11 cellular contexts compared by ENCODE assay signal in the genomic region with DNA sequence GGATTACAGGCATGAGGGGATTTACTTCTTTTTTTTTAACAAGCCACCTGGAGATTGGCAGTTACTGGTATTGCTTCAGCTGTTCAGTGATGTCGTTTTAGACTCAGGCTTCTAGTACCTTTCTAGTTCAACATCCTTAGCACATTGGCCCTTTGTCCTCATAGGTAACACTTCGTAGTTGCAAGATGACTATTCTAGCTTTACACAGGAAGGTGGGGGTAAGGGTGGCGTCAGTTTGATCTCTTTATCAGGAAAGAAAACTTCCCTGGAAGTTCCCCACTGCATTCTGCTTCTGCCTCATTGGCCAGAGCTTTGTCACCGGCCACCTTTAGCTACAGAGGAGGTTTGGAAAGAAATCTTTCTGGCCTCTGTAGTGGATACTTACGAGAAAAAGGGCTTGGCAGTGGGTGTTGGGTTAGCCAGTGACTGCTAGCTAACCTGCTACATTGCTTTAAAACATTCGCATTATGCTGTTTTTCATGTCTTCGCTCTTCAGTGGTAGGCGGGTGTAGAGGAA.
A peak's percentile ranks its signal among the peaks of the same experiment; 100 is the strongest.
DNase-seq lines count a peak whose midpoint lies in the region; ATAC-seq, FAIRE-seq and TF ChIP-seq lines count a peak whose summit lies in the region.
"Had no signal": no experiment of that assay in that cellular context is flagged by ENCODE, and none has a peak within 500 bp of the region (broad histone marks: within the 10 kb centered on the region; RNA-seq: fewer than 3 reads in every experiment).

No MANE protein-coding gene starts in this region.

- peak overlapping the region; percentile 97 for H3K27ac Mint-ChIP-seq in activated T-cell treated with anti-CD3 and anti-CD28 coated beads, Interleukin-2, amount 50 U/mL, for 24 hours
- H3K27ac Mint-ChIP-seq in nephron: peak overlapping the region in 2 of 3 experiments; percentile 6 to 71

- no peaks in the 10 kb centered on the region for H3K27me3 Mint-ChIP-seq in activated T-cell treated with anti-CD3 and anti-CD28 coated beads, Interleukin-2, amount 50 U/mL, for 24 hours
- no peaks in the 10 kb centered on the region for H3K27me3 Mint-ChIP-seq in nephron (ENCODE audit: low read depth)

- no peak for TF ChIP-seq CTCF in GM13977 (IDR thresholded peaks at IDR 0.05; ENCODE audit: extremely low read depth, insufficient read depth, missing control alignments)
- TF ChIP-seq CTCF in nephron (IDR thresholded peaks at IDR 0.05; ENCODE audit: unreplicated experiment in 3 of 3): no peak

- FAIRE-seq in HTR-8/SVneo (lab: Jason Lieb, UNC): no peak

- peaks cover 82% of the 10 kb centered on the region for H3K36me3 Mint-ChIP-seq in activated T-cell treated with anti-CD3 and anti-CD28 coated beads, Interleukin-2, amount 50 U/mL, for 24 hours (ENCODE audit: low read depth)
- H3K36me3 Mint-ChIP-seq in nephron (ENCODE audit: low read depth): peaks cover 12% of the 10 kb centered on the region

- peak overlapping the region; percentile 59 for H3K4me3 Mint-ChIP-seq in activated T-cell treated with anti-CD3 and anti-CD28 coated beads, Interleukin-2, amount 50 U/mL, for 24 hours
- H3K4me3 Mint-ChIP-seq in nephron: no peak overlapping the region

- ATAC-seq in HG02642 (IDR thresholded peaks at IDR 0.05; ENCODE audit: poor library complexity, unreplicated experiment): peak; percentile 63

- H3K9me3 Mint-ChIP-seq in activated T-cell treated with anti-CD3 and anti-CD28 coated beads, Interleukin-2, amount 50 U/mL, for 24 hours: no peaks in the 10 kb centered on the region
- no peaks in the 10 kb centered on the region for H3K9me3 Mint-ChIP-seq in nephron

- in situ Hi-C loops in GM13977 (cut with MboI; ENCODE audit: low pct_unique_long_range_greater_than_20kb, low sequenced_read_pairs, unreplicated experiment): no loop called here

- DNase-seq in GM13977 (ENCODE audit: low spot score): peak; percentile 64
- peak; percentile 58 for DNase-seq in activated T-cell treated with anti-CD3 and anti-CD28 coated beads, Interleukin-2, amount 50 U/mL, for 24 hours
- no peak for DNase-seq in D341Med (ENCODE audit: low spot score)
- no peak for DNase-seq in HTR-8/SVneo (ENCODE audit: insufficient read length, low spot score)
- DNase-seq in NCI-H2196 treated with DMSO at 0.1 percent for 48 hours (lab: John Stamatoyannopoulos, UW; ENCODE audit: unreplicated experiment): no peak
- DNase-seq in NCI-H524 treated with DMSO at 0.1 percent for 48 hours (lab: John Stamatoyannopoulos, UW): no peak
- DNase-seq: DND-41; effector CD8-positive, alpha-beta T cell; substantia nigra had no signal

- H3K4me1 Mint-ChIP-seq in activated T-cell treated with anti-CD3 and anti-CD28 coated beads, Interleukin-2, amount 50 U/mL, for 24 hours (ENCODE audit: low read depth): peaks cover 72% of the 10 kb centered on the region
- peaks cover 20% of the 10 kb centered on the region for H3K4me1 Mint-ChIP-seq in nephron

Comparison
In these comparisons a context has a peak if more than half of its experiments do, and no peak if none do; other contexts are left out.
1. DNase-seq: peak in GM13977 (single experiment) and activated T-cell treated with anti-CD3 and anti-CD28 coated beads, Interleukin-2, amount 50 U/mL, for 24 hours (single experiment); none in D341Med (single experiment), HTR-8/SVneo (single experiment), NCI-H2196 treated with DMSO at 0.1 percent for 48 hours (single experiment) and NCI-H524 treated with DMSO at 0.1 percent for 48 hours (single experiment).